Comparison of ENCODE assay signal across 8 cellular contexts in the genomic region with DNA sequence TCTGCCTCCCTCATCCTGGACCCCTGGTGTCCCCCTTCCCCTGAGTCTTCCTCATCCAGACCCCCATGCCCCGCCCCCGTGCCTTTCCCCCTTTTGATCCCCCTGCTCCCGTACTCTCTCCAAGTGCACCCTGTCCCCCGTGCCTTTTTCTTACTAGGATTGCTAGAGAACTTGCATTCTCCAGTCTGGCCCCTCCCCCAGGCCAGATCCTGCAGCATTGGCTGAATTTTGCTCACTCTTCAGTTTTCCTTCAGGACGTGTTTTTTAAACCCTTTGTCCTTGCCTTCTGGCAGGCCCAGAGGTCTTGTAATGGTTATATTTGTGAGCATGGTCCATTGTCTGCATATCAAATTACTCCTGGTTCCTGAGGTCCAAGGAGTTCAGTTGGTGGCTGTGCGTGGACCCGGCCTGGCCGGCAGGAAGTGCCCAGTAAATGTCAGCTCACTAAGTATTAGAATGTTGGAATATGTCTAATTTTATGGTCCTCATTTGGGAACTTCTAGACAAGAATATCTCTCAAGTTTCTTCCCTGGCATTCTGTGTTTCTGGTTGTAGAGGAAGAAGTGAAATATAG. TPM values are rescaled to one million over a fixed set of nuclear protein-coding genes. Genes with fewer than 3 reads are reported as not detected.
A peak's percentile ranks its signal among the peaks of the same experiment; 100 is the strongest.
DNase-seq lines count a peak whose midpoint lies in the region; ATAC-seq and TF ChIP-seq lines count a peak whose summit lies in the region.

No MANE protein-coding gene starts in this region.

- no peak overlapping the region for H2AK5ac ChIP-seq in H9 (ENCODE audit: insufficient read length, low read length)

- H3K23me2 ChIP-seq in H9 (ENCODE audit: insufficient read length, low read depth, low read length, poor library complexity, severe bottlenecking) = peaks cover 5% of the 10 kb centered on the region

- no peak overlapping the region for H3K14ac ChIP-seq in H9 (ENCODE audit: insufficient read depth, low read length)

- no peak overlapping the region for H2AFZ ChIP-seq in H9 (ENCODE audit: low read length)

- H4K5ac ChIP-seq in H9 (ENCODE audit: insufficient read length, low read depth, low read length) = no peak overlapping the region

- peaks cover 5 to 6% of the 10 kb centered on the region in 2 experiments; a peak in 3 of 4 replicates for H3K4me1 Mint-ChIP-seq in H9
- peaks cover 16 to 29% (median 21%) of the 10 kb centered on the region in 3 donors for H3K4me1 Mint-ChIP-seq in T-cell

- H3K9me3 Mint-ChIP-seq in H9 = peaks cover 0 to 4% of the 10 kb centered on the region in 2 experiments; a peak in 2 of 5 replicates
- H3K9me3 Mint-ChIP-seq in T-cell = no peaks in the 10 kb centered on the region

- intact Hi-C loops in esophagus squamous epithelium (cut with DNase I) = no loop called here

- POLR2A ChIA-PET in T-cell (lab: Charles Lee) = no interaction called here

- H2BK12ac ChIP-seq in H9 (ENCODE audit: insufficient read length, low read depth, low read length) = no peak overlapping the region

- H3K27me3 Mint-ChIP-seq in H9 (ENCODE audit: low read depth) (no peaks in the 10 kb centered on the region; the same call in 1 of the 2 replicates), T-cell (no peaks in the 10 kb centered on the region)

- no peak overlapping the region for H3K56ac ChIP-seq in H9 (ENCODE audit: insufficient read length, low read depth, low read length)

- no peaks in the 10 kb centered on the region for H3K9me3 ChIP-seq in H9 (ENCODE audit: control insufficient read depth, low read depth, low read length)
- no peaks in the 10 kb centered on the region for H3K9me3 ChIP-seq in esophagus squamous epithelium
- no peaks in the 10 kb centered on the region for H3K9me3 ChIP-seq in neutrophil

- peak overlapping the region; percentile 87 to 96 for H3K4me3 Mint-ChIP-seq in H9
- peak overlapping the region; percentile 89 to 97 (median 91) for H3K4me3 Mint-ChIP-seq in T-cell

- H3T11ph ChIP-seq in H9 (ENCODE audit: low read length) = no peak overlapping the region

- H3K36me3 ChIP-seq in esophagus squamous epithelium (peaks cover 13 to 35% (median 15%) of the 10 kb centered on the region in 3 donors), neutrophil (peaks cover 22% of the 10 kb centered on the region)

- no peak overlapping the region for H4K8ac ChIP-seq in H9 (replicated peaks; ENCODE audit: insufficient read length, low read depth, low read length)

- CTCF ChIA-PET in T-cell (lab: Charles Lee) = interaction anchor here in 1 of 2 donors (2.0 kb wide), 1 partner anchor 17 kb away, joined by 4 read pairs; no protein-coding TSS in a partner anchor

- peaks cover 2 to 14% (median 13%) of the 10 kb centered on the region in 3 experiments; a peak in 6 of 7 replicates for H3K36me3 Mint-ChIP-seq in H9 (ENCODE audit: insufficient read depth in 1 of 3, low read depth in 3 of 3)
- H3K36me3 Mint-ChIP-seq in T-cell = peaks cover 16% of the 10 kb centered on the region

- H3K18ac ChIP-seq in H9 (ENCODE audit: insufficient read length, low read depth, low read length) = no peak overlapping the region

- no peak overlapping the region for H4K91ac ChIP-seq in H9 (ENCODE audit: insufficient read length, low read depth, low read length)

- no peaks in the 10 kb centered on the region for H4K20me1 ChIP-seq in H9 (ENCODE audit: control insufficient read depth, insufficient read depth, insufficient read length)

- H2BK20ac ChIP-seq in H9 (ENCODE audit: low read depth, low read length, poor library complexity, severe bottlenecking) = no peak overlapping the region

- H3K4me2 ChIP-seq in H9 (ENCODE audit: insufficient read depth, insufficient read length, low read length) = peak overlapping the region; percentile 88

- TF ChIP-seq CTCF in H9 (conservative IDR thresholded peaks at IDR 0.05) = no peak
- TF ChIP-seq CTCF in esophagus squamous epithelium (IDR thresholded peaks at IDR 0.05) = no peak
- no peak for TF ChIP-seq CTCF in neutrophil (IDR thresholded peaks at IDR 0.05)

- no peak overlapping the region for H2BK5ac ChIP-seq in H9 (ENCODE audit: insufficient read length, low read length)

- no peaks in the 10 kb centered on the region for H3K4me1 ChIP-seq in H9 (ENCODE audit: insufficient read depth, low read length)
- peaks cover 9 to 24% (median 14%) of the 10 kb centered on the region in 3 donors for H3K4me1 ChIP-seq in esophagus squamous epithelium
- H3K4me1 ChIP-seq in neutrophil (ENCODE audit: control insufficient read depth in 1 of 2, insufficient read depth in 1 of 2, low read depth in 1 of 2, low read length in 1 of 2) = peaks cover 22 to 25% of the 10 kb centered on the region in 2 experiments

- H3K4me3 ChIP-seq in esophagus squamous epithelium = peak overlapping the region; percentile 76 to 99 (median 90)
- peak overlapping the region; percentile 84 to 86 for H3K4me3 ChIP-seq in neutrophil (ENCODE audit: low read depth in 1 of 2, low read length in 1 of 2)

- no peak overlapping the region for H3K4ac ChIP-seq in H9 (ENCODE audit: low read depth, low read length)

- H2BK15ac ChIP-seq in H9 (ENCODE audit: low read depth, low read length) = no peak overlapping the region

- WGBS in H9 (ENCODE audit: extremely low coverage, insufficient read length, low lambda C conversion rate) = no CpG with 5 or more reads among the region's 8 CpGs
- WGBS in esophagus squamous epithelium, 2 donors = 1 to 4% methylated on average over 8 of the region's 8 CpGs

- H3K23ac ChIP-seq in H9 (ENCODE audit: insufficient read length, low read depth, low read length) = no peak overlapping the region

- peak overlapping the region; percentile 46 for H3K9ac ChIP-seq in H9 (ENCODE audit: extremely low read depth, insufficient read length, low read length)

- H3K27ac Mint-ChIP-seq in H9 (peak overlapping the region; percentile 40 to 84 (median 73); a peak in 4 of 7 replicates), T-cell (peak overlapping the region; percentile 90 to 91)

- ATAC-seq in T-cell (replicated peaks in 1 of 4) = peak in 2 of 4 experiments; percentile 2 to 4
- ATAC-seq in GM21529 (IDR thresholded peaks at IDR 0.05; ENCODE audit: unreplicated experiment) = no peak

- no peaks in the 10 kb centered on the region for H3K27me3 ChIP-seq in H9 (ENCODE audit: insufficient read depth, low read length)
- H3K27me3 ChIP-seq in esophagus squamous epithelium = no peaks in the 10 kb centered on the region
- H3K27me3 ChIP-seq in neutrophil = no peaks in the 10 kb centered on the region

- H3K27ac ChIP-seq in H9 (ENCODE audit: insufficient read length, low read depth, low read length) (no peak overlapping the region), esophagus squamous epithelium (peak overlapping the region; percentile 88 to 94 (median 90)), neutrophil (peak overlapping the region; percentile 86)

- peaks cover 4% of the 10 kb centered on the region for H3K79me1 ChIP-seq in H9 (ENCODE audit: insufficient read depth, low read depth, low read length, poor library complexity, severe bottlenecking)

- TF ChIP-seq POLR2A in esophagus squamous epithelium (IDR thresholded peaks at IDR 0.05) = no peak

- H2BK120ac ChIP-seq in H9 (ENCODE audit: low read depth, low read length, poor library complexity, severe bottlenecking) = no peak overlapping the region

- H3K79me2 ChIP-seq in H9 (ENCODE audit: insufficient read depth, low read length) = no peaks in the 10 kb centered on the region

- DNase-seq in H9 (no peak), T-cell (peak in 2 of 34 experiments; percentile 3 to 8), esophagus squamous epithelium (lab: John Stamatoyannopoulos, UW) (no peak), retina (no peak), NCI-H2171 treated with DMSO at 0.1 percent for 48 hours (lab: John Stamatoyannopoulos, UW) (no peak), glomerular visceral epithelial cell (ENCODE audit: extremely low spot score) (no peak)

RNA-seq across cellular contexts. Expression of gene TBC1D13, which starts 0.6 kb away (rescaled TPM):
- 27.3 and 30.3 TPM in 2 replicates for total RNA-seq in H9 (2021)
- total RNA-seq in T-cell = 10 to 100 TPM; 27.6 to 34.3 (median 31.8) TPM
- total RNA-seq in esophagus squamous epithelium = 10 to 100 TPM in 3 of 4 donors, 1 to 10 TPM in 1; 9.6 to 17.9 (median 16.7) TPM

RNA-seq across cellular contexts. Expression of gene ZER1, which starts 15.9 kb away (rescaled TPM):
- total RNA-seq in H9 (2021) (23.1 and 24.2 TPM in 2 replicates), T-cell (10 to 100 TPM; 38.4 to 50.6 (median 40.2) TPM), esophagus squamous epithelium (10 to 100 TPM; 20.1 to 51.4 (median 29.0) TPM)

RNA-seq across cellular contexts. Expression of gene ENDOG, which starts 30.6 kb away (rescaled TPM):
- total RNA-seq in H9 (2021) = 16.7 and 17.6 TPM in 2 replicates
- 10 to 100 TPM; 11.3 to 31.1 (median 25.1) TPM for total RNA-seq in T-cell
- 10 to 100 TPM; 21.2 to 40.1 (median 36.5) TPM for total RNA-seq in esophagus squamous epithelium

RNA-seq across cellular contexts. Expression of gene SPOUT1, which starts 41.9 kb away (rescaled TPM):
- total RNA-seq in H9 (2021) (86.3 and 91.8 TPM in 2 replicates), T-cell (10 to 100 TPM; 43.7 to 89.4 (median 82.6) TPM), esophagus squamous epithelium (10 to 100 TPM; 14.0 to 29.2 (median 20.5) TPM)
